ENCODE assay signal across 8 cellular contexts in genomic region chr1:173475564-173476196, GRCh38. TPM values are rescaled to one million over a fixed set of nuclear protein-coding genes. Genes with fewer than 3 reads are reported as not detected.
DNase-seq lines count a peak whose midpoint lies in the region; FAIRE-seq and TF ChIP-seq lines count a peak whose summit lies in the region.

No MANE protein-coding gene starts in this region.

- H3K4me1 ChIP-seq in BE2C (peaks cover 3% of the 10 kb centered on the region; the same call in 1 of the 2 replicates), small intestine (ENCODE audit: control insufficient read depth in 2 of 2, insufficient read depth in 1 of 2, low read depth in 1 of 2, low read length in 1 of 2) (peaks cover 0 to 10% of the 10 kb centered on the region in 2 donors)

- DNase-seq in BE2C (peak; percentile 24), HS-5 (ENCODE audit: low read depth) (peak; percentile 23), hepatic stellate cell (ENCODE audit: low spot score) (peak; percentile 44), small intestine (peak; percentile 5), DMS79 treated with DMSO at 0.1 percent for 48 hours (lab: John Stamatoyannopoulos, UW) (no peak), T-helper 9 cell (no peak)
- no peak for DNase-seq in activated T-helper 2 cell treated with anti-CD3 and anti-CD28 coated beads, Interferon-gamma antibody, Interleukin-2, Interleukin-4, amounts not matched to agents 10 μg/mL and 5 μg/mL and 100 μg/mL, durations not matched to agents 14 hours and 24 hours and 36 hours (ENCODE audit: low spot score)
- DNase-seq in activated effector memory CD4-positive, alpha-beta T cell treated with Interleukin-2 at 50 U/mL for 16 hours = no peak

- peak overlapping the region in 1 of 2 donors; percentile 33 for H3K27ac ChIP-seq in small intestine (ENCODE audit: low read depth in 1 of 2, low read length in 1 of 2)

- FAIRE-seq in small intestine (lab: Jason Lieb, UNC) = no peak

- H3K9me3 ChIP-seq in BE2C (no peaks in the 10 kb centered on the region), small intestine (ENCODE audit: control insufficient read depth, low read depth) (no peaks in the 10 kb centered on the region)

- H3K36me3 Mint-ChIP-seq in activated T-helper 2 cell treated with anti-CD3 and anti-CD28 coated beads, Interferon-gamma antibody, Interleukin-2, Interleukin-4, amounts not matched to agents 10 μg/mL and 5 μg/mL and 100 μg/mL, durations not matched to agents 14 hours and 24 hours and 36 hours (ENCODE audit: low read depth) = peaks cover 55% of the 10 kb centered on the region

- intact Hi-C loops in activated T-helper 2 cell treated with anti-CD3 and anti-CD28 coated beads, Interferon-gamma antibody, Interleukin-2, Interleukin-4, amounts not matched to agents 10 μg/mL and 5 μg/mL and 100 μg/mL, durations not matched to agents 14 hours and 24 hours and 36 hours (cut with micrococcal nuclease) = loop anchor here (1.0 to 10.0 kb wide), 11 partner anchors 21 to 1691 kb away; partner anchors contain the start of genes CACYBP, CENPL, DARS2 and METTL13

- H3K36me3 ChIP-seq in BE2C = peaks cover 7% of the 10 kb centered on the region
- H3K36me3 ChIP-seq in small intestine (ENCODE audit: control insufficient read depth in 2 of 2, insufficient read depth in 2 of 2, low read length in 2 of 2) = no peaks in the 10 kb centered on the region

- peak overlapping the region; percentile 80 for H3K4me3 ChIP-seq in BE2C (ENCODE audit: low read depth, low read length)
- peak overlapping the region in 1 of 2 donors; percentile 10 for H3K4me3 ChIP-seq in small intestine (ENCODE audit: low read depth in 1 of 2, low read length in 2 of 2)

- WGBS in small intestine, 3 donors = 3 to 35% (median 10%) methylated on average over 5 of the region's 5 CpGs

- peaks cover 15% of the 10 kb centered on the region for H3K9me3 Mint-ChIP-seq in activated T-helper 2 cell treated with anti-CD3 and anti-CD28 coated beads, Interferon-gamma antibody, Interleukin-2, Interleukin-4, amounts not matched to agents 10 μg/mL and 5 μg/mL and 100 μg/mL, durations not matched to agents 14 hours and 24 hours and 36 hours

- peak overlapping the region; percentile 94 for H3K27ac Mint-ChIP-seq in activated T-helper 2 cell treated with anti-CD3 and anti-CD28 coated beads, Interferon-gamma antibody, Interleukin-2, Interleukin-4, amounts not matched to agents 10 μg/mL and 5 μg/mL and 100 μg/mL, durations not matched to agents 14 hours and 24 hours and 36 hours

- H3K27me3 Mint-ChIP-seq in activated T-helper 2 cell treated with anti-CD3 and anti-CD28 coated beads, Interferon-gamma antibody, Interleukin-2, Interleukin-4, amounts not matched to agents 10 μg/mL and 5 μg/mL and 100 μg/mL, durations not matched to agents 14 hours and 24 hours and 36 hours (ENCODE audit: low read depth) = no peaks in the 10 kb centered on the region

- H3K4me1 Mint-ChIP-seq in activated T-helper 2 cell treated with anti-CD3 and anti-CD28 coated beads, Interferon-gamma antibody, Interleukin-2, Interleukin-4, amounts not matched to agents 10 μg/mL and 5 μg/mL and 100 μg/mL, durations not matched to agents 14 hours and 24 hours and 36 hours (ENCODE audit: low read depth) = peaks cover 50% of the 10 kb centered on the region

- TF ChIP-seq CTCF in BE2C (IDR thresholded peaks at IDR 0.05; ENCODE audit: low read depth, low read length) = no peak

- no peaks in the 10 kb centered on the region for H3K27me3 ChIP-seq in BE2C
- H3K27me3 ChIP-seq in small intestine (ENCODE audit: control insufficient read depth in 2 of 2, insufficient read depth in 2 of 2, low read length in 2 of 2) = no peaks in the 10 kb centered on the region

- H3K4me3 Mint-ChIP-seq in activated T-helper 2 cell treated with anti-CD3 and anti-CD28 coated beads, Interferon-gamma antibody, Interleukin-2, Interleukin-4, amounts not matched to agents 10 μg/mL and 5 μg/mL and 100 μg/mL, durations not matched to agents 14 hours and 24 hours and 36 hours (ENCODE audit: low read depth) = peak overlapping the region; percentile 90

RNA-seq across cellular contexts. Expression of gene PRDX6, which starts 1.5 kb away (rescaled TPM):
- 75.3 TPM for polyA plus RNA-seq in BE2C (2012; ENCODE audit: insufficient read depth, insufficient read length, low read depth)
- 148 and 150 TPM in 2 replicates for total RNA-seq in activated T-helper 2 cell treated with anti-CD3 and anti-CD28 coated beads, Interferon-gamma antibody, Interleukin-2, Interleukin-4, amounts not matched to agents 10 μg/mL and 5 μg/mL and 100 μg/mL, durations not matched to agents 14 hours and 24 hours and 36 hours
- polyA plus RNA-seq in small intestine = 100 to 1,000 TPM; 125 to 233 (median 190) TPM

Comparison
In these comparisons a context has a peak if more than half of its experiments do, and no peak if none do; other contexts are left out.
1. DNase-seq: peak in BE2C (single experiment), HS-5 (single experiment), hepatic stellate cell (single experiment) and small intestine (single experiment); none in activated T-helper 2 cell treated with anti-CD3 and anti-CD28 coated beads, Interferon-gamma antibody, Interleukin-2, Interleukin-4, amounts not matched to agents 10 μg/mL and 5 μg/mL and 100 μg/mL, durations not matched to agents 14 hours and 24 hours and 36 hours (single experiment), DMS79 treated with DMSO at 0.1 percent for 48 hours (single experiment), activated effector memory CD4-positive, alpha-beta T cell treated with Interleukin-2 at 50 U/mL for 16 hours (single experiment) and T-helper 9 cell (single experiment).